Comparison of ENCODE assay signal across 8 cellular contexts in the genomic region with DNA sequence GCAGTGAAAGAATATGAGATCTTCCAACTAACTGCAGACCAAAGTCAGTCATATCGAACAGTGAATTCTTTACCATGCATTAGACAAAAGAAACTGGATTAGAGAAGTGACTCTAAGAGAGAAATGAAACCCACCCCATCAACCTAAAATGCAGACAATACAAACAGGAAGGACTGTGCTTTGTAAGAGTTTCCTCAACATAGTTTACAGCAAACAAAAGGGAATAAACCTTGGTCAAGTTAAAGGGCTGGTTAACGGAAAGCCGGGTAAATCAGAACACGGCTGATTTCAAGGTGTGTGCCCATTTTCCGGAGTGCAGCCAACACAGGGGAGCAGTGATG. TPM values are rescaled to one million over a fixed set of nuclear protein-coding genes. Genes with fewer than 3 reads are reported as not detected.
DNase-seq lines count a peak whose midpoint lies in the region; ATAC-seq and TF ChIP-seq lines count a peak whose summit lies in the region.

No MANE protein-coding gene starts in this region.

- no peaks in the 10 kb centered on the region for H3K27me3 ChIP-seq in right cardiac atrium (ENCODE audit: control insufficient read depth, insufficient read depth)

- peaks cover 23% of the 10 kb centered on the region for H3K4me1 ChIP-seq in right cardiac atrium (ENCODE audit: control insufficient read depth, insufficient read depth, low read length)

- intact Hi-C loops in CD14-positive monocyte (cut with micrococcal nuclease) (loop anchor here in 1 of 2 donors (5.0 kb wide), 1 partner anchor 37 kb away; no protein-coding TSS in a partner anchor), right cardiac atrium (cut with DNase I) (no loop called here)

- peaks cover 0 to 8% (median 3%) of the 10 kb centered on the region in 7 donors for H3K9me3 Mint-ChIP-seq in CD14-positive monocyte
- peaks cover 16% of the 10 kb centered on the region for H3K9me3 Mint-ChIP-seq in activated CD4-positive, alpha-beta T cell treated with anti-CD3 and anti-CD28 coated beads, Interleukin-2, amount 10 ng/mL, durations not matched to agents 7 days and 5 days
- no peaks in the 10 kb centered on the region for H3K9me3 Mint-ChIP-seq in immature natural killer cell
- H3K9me3 Mint-ChIP-seq in HFFc6, result peaks cover 40% of the 10 kb centered on the region

- H3K4me3 Mint-ChIP-seq in CD14-positive monocyte (peak overlapping the region; percentile 32 to 84), immature natural killer cell (no peak overlapping the region), HFFc6 (no peak overlapping the region)
- H3K4me3 Mint-ChIP-seq in activated CD4-positive, alpha-beta T cell treated with anti-CD3 and anti-CD28 coated beads, Interleukin-2, amount 10 ng/mL, durations not matched to agents 7 days and 5 days, result no peak overlapping the region

- H3K27me3 Mint-ChIP-seq in CD14-positive monocyte (ENCODE audit: low read depth in 3 of 3) (no peaks in the 10 kb centered on the region), immature natural killer cell (ENCODE audit: low read depth in 3 of 3) (peaks cover 0 to 3% (median 0%) of the 10 kb centered on the region in 3 donors), HFFc6 (ENCODE audit: insufficient read depth) (no peaks in the 10 kb centered on the region)
- H3K27me3 Mint-ChIP-seq in activated CD4-positive, alpha-beta T cell treated with anti-CD3 and anti-CD28 coated beads, Interleukin-2, amount 10 ng/mL, durations not matched to agents 7 days and 5 days, result no peaks in the 10 kb centered on the region

- CTCF ChIA-PET in activated CD4-positive, alpha-beta T cell treated with anti-CD3 and anti-CD28 coated beads, Interleukin-2, amount 10 ng/mL, durations not matched to agents 7 days and 5 days (lab: Charles Lee), result interaction anchor here (1.0 to 2.4 kb wide), 3 partner anchors 8 to 11 kb away, joined by 3 to 6 read pairs (median 4); no protein-coding TSS in a partner anchor

- H3K27ac ChIP-seq in right cardiac atrium (ENCODE audit: low read length), result peak overlapping the region; percentile 72

- no peak overlapping the region for H3K4me3 ChIP-seq in right cardiac atrium (ENCODE audit: low read length)

- H3K27ac Mint-ChIP-seq in CD14-positive monocyte, result peak overlapping the region; percentile 86 to 97 (median 91)
- no peak overlapping the region for H3K27ac Mint-ChIP-seq in activated CD4-positive, alpha-beta T cell treated with anti-CD3 and anti-CD28 coated beads, Interleukin-2, amount 10 ng/mL, durations not matched to agents 7 days and 5 days
- no peak overlapping the region for H3K27ac Mint-ChIP-seq in immature natural killer cell
- no peak overlapping the region for H3K27ac Mint-ChIP-seq in HFFc6

- POLR2A ChIA-PET in activated CD4-positive, alpha-beta T cell treated with anti-CD3 and anti-CD28 coated beads, Interleukin-2, amount 10 ng/mL, durations not matched to agents 7 days and 5 days (lab: Charles Lee), result no interaction called here

- H3K4me1 Mint-ChIP-seq in CD14-positive monocyte, result peaks cover 35% of the 10 kb centered on the region
- H3K4me1 Mint-ChIP-seq in activated CD4-positive, alpha-beta T cell treated with anti-CD3 and anti-CD28 coated beads, Interleukin-2, amount 10 ng/mL, durations not matched to agents 7 days and 5 days, result peaks cover 18% of the 10 kb centered on the region
- peaks cover 0 to 4% of the 10 kb centered on the region in 2 donors for H3K4me1 Mint-ChIP-seq in immature natural killer cell
- H3K4me1 Mint-ChIP-seq in HFFc6 (ENCODE audit: low read depth), result no peaks in the 10 kb centered on the region

- ATAC-seq in GM21360 (IDR thresholded peaks at IDR 0.05; ENCODE audit: unreplicated experiment) (peak; percentile 74), HG03354 (IDR thresholded peaks at IDR 0.05; ENCODE audit: poor library complexity, severe bottlenecking, unreplicated experiment) (peak; percentile 82), right cardiac atrium (peak in 1 of 2 donors; percentile 13)

- no peaks in the 10 kb centered on the region for H3K9me3 ChIP-seq in right cardiac atrium (ENCODE audit: control insufficient read depth, low read length)

- H3K36me3 Mint-ChIP-seq in CD14-positive monocyte (peaks cover 0 to 4% of the 10 kb centered on the region in 2 donors), immature natural killer cell (no peaks in the 10 kb centered on the region), HFFc6 (ENCODE audit: low read depth) (no peaks in the 10 kb centered on the region)
- peaks cover 10% of the 10 kb centered on the region for H3K36me3 Mint-ChIP-seq in activated CD4-positive, alpha-beta T cell treated with anti-CD3 and anti-CD28 coated beads, Interleukin-2, amount 10 ng/mL, durations not matched to agents 7 days and 5 days (ENCODE audit: low read depth)

- DNase-seq in CD14-positive monocyte (ENCODE audit: low spot score) (no peak), right cardiac atrium (no peak), immature natural killer cell (no peak), HFFc6 (no peak)
- no peak for DNase-seq in activated CD4-positive, alpha-beta T cell treated with anti-CD3 and anti-CD28 coated beads, Interleukin-2, amount 10 ng/mL, durations not matched to agents 7 days and 5 days
- DNase-seq in activated CD4-positive, alpha-beta T cell treated with anti-CD3 and anti-CD28 coated beads, Interleukin-2, amount 50 U/mL, for 4 hours, result no peak

- TF ChIP-seq CTCF in CD14-positive monocyte (IDR thresholded peaks at IDR 0.05) (no peak), HFFc6 (IDR thresholded peaks at IDR 0.05) (no peak)

- WGBS in right cardiac atrium, result 57% methylated on average over 5 of the region's 5 CpGs

RNA-seq across cellular contexts. Expression of a gene that starts 39.2 kb away (rescaled TPM):
- polyA plus RNA-seq in CD14-positive monocyte, result 1 to 10 TPM in 1 of 2 donors, under 1 TPM in 1; 0.64 to 1.3 TPM
- total RNA-seq in right cardiac atrium, result 100 to 1,000 TPM in 3 of 4 donors, 10 to 100 TPM in 1; 90.2 to 117 (median 107) TPM
- 32.7 TPM for polyA plus RNA-seq in right cardiac atrium
- under 1 TPM; 0.62 to 0.77 TPM for total RNA-seq in activated CD4-positive, alpha-beta T cell treated with anti-CD3 and anti-CD28 coated beads, Interleukin-2, amount 10 ng/mL, durations not matched to agents 7 days and 5 days
- under 1 TPM in 1 of 3 donors, not detected in 2; 0.54 TPM for polyA plus RNA-seq in immature natural killer cell
- under 1 TPM in 5 of 6 experiments, not detected in 1; 0.02 to 0.05 (median 0.02) TPM for total RNA-seq in HFFc6 (2021; fragmentation: NEBNext Ultra II Directional; extraction: Animal tissue kit (Norgen Biotek cat#: 25700))

Comparison
In these comparisons a context has a peak if more than half of its experiments do, and no peak if none do; other contexts are left out.
1. H3K27ac Mint-ChIP-seq: peak in CD14-positive monocyte (7 of 7); none in activated CD4-positive, alpha-beta T cell treated with anti-CD3 and anti-CD28 coated beads, Interleukin-2, amount 10 ng/mL, durations not matched to agents 7 days and 5 days (single experiment), immature natural killer cell (0 of 6) and HFFc6 (single experiment).
2. H3K4me3 Mint-ChIP-seq: peak in CD14-positive monocyte (2 of 2); none in activated CD4-positive, alpha-beta T cell treated with anti-CD3 and anti-CD28 coated beads, Interleukin-2, amount 10 ng/mL, durations not matched to agents 7 days and 5 days (single experiment), immature natural killer cell (0 of 5) and HFFc6 (single experiment).
3. RNA of a gene that starts 39.2 kb away (total RNA-seq): 90.2 to 117 TPM in right cardiac atrium; 0.62 to 0.77 TPM in activated CD4-positive, alpha-beta T cell treated with anti-CD3 and anti-CD28 coated beads, Interleukin-2, amount 10 ng/mL, durations not matched to agents 7 days and 5 days and 0.02 to 0.05 TPM in HFFc6; every median in the first group is over 10 times any median in the second.